1 cellular context compared by ENCODE assay signal in genomic region chr18:26089247-26090129, GRCh38.
TF ChIP-seq lines count a peak whose summit lies in the region.

No MANE protein-coding gene starts in this region.

TF ChIP-seq in K562, 482 proteins besides CTCF, POLR2A, EP300 and RAD21 (continued from another document):
- TF ChIP-seq KLF6 (CRISPR knock-in tag; IDR thresholded peaks at IDR 0.05; ENCODE audit: borderline replicate concordance) (no peak), REST (CRISPR knock-in tag; IDR thresholded peaks at IDR 0.05; ENCODE audit: low read depth) (no peak), TCF15 (CRISPR knock-in tag; IDR thresholded peaks at IDR 0.05) (no peak), RBM15 (IDR thresholded peaks at IDR 0.05; ENCODE audit: insufficient read depth, low read length) (no peak), GMEB1 (CRISPR knock-in tag; IDR thresholded peaks at IDR 0.05) (no peak), XRCC5 (IDR thresholded peaks at IDR 0.05; ENCODE audit: low read depth, low read length) (no peak), MAX (CRISPR knock-in tag; IDR thresholded peaks at IDR 0.05) (peak; percentile 77), EWSR1 (IDR thresholded peaks at IDR 0.05; ENCODE audit: borderline replicate concordance, low read depth, partially characterized antibody) (no peak), ZNF280B (CRISPR knock-in tag; IDR thresholded peaks at IDR 0.05) (no peak), ZNF316 (IDR thresholded peaks at IDR 0.05) (peak; percentile 93), NFYB (IDR thresholded peaks at IDR 0.05; ENCODE audit: extremely low read depth, insufficient read length) (no peak), E2F6 (IDR thresholded peaks at IDR 0.05; ENCODE audit: borderline replicate concordance in 1 of 2, extremely low read depth in 1 of 2, insufficient read depth in 1 of 2, insufficient read length in 1 of 2, low read depth in 1 of 2, low read length in 1 of 2, poor library complexity in 1 of 2, severe bottlenecking in 1 of 2) (peak in 1 of 2 experiments; percentile 52), FOXK2 (conservative IDR thresholded peaks at IDR 0.05 in 1 of 2, IDR thresholded peaks at IDR 0.05 in 1 of 2; ENCODE audit: low read depth in 2 of 2) (no peak), TRIM24 (IDR thresholded peaks at IDR 0.05) (peak; percentile 50 to 56; a peak in 3 of 4 replicates), SMC3 (conservative IDR thresholded peaks at IDR 0.05; ENCODE audit: insufficient read depth, low read depth, low read length) (no peak), NCOA6 (IDR thresholded peaks at IDR 0.05) (no peak), FOXP1 (CRISPR knock-in tag; IDR thresholded peaks at IDR 0.05) (peak; percentile 77; the same call in 1 of the 2 replicates), SAP30 (IDR thresholded peaks at IDR 0.05; ENCODE audit: borderline replicate concordance, insufficient read depth, low read depth, low read length, poor library complexity, severe bottlenecking) (no peak), ATF4 (CRISPR knock-in tag; IDR thresholded peaks at IDR 0.05) (no peak), KLF1 (tag; IDR thresholded peaks at IDR 0.05) (peak; percentile 62; the same call in 1 of the 2 replicates)
